ENCODE assay signal across 1 cellular context in the genomic region with DNA sequence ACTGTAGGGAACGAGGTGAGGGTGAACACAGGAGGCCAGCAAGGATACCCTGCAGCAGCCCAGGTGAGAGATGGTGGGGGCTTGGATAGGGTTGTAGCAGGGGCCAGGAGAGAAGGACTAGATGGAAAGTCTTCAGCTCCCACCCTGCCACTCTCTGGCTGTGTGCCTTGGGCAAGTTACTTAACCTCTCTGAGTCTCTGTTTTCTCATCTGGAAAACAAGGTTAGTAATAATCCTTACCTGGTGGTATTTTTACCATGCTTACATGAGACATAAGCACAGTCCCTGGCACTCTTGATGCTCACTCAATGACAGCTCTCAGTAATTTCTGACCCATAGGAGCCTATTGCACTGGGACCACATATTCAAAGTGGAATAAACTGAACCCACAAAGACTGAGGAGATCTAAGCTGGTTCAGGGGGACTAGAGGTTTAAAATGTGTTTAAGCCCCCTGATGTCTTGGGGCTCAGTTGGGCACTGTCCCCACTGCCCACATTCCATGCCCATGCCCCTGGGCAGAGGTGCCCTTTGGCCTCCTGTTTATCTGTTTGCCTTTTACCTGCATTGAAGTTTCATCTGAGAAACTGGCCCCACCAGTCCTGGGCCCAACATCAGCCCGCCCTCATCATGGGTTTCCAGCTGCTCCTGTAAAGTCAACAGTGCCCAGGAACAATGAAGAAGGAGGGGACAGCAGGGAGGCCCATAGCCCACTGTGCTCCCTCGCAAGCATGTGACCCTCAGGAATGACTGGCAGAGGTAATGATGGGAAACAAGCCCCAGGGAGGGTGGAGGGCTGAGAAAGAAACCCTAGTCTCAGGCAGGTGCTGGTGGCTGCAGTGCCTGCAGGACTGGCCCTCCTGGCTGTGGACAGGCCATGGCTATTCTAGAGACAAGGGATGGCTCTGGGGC.
TF ChIP-seq lines count a peak whose summit lies in the region.

No MANE protein-coding gene starts in this region.

TF ChIP-seq in Ishikawa, 13 proteins besides CTCF, POLR2A, EP300 and RAD21 (continued from another document):
- TF ChIP-seq, protein P1, sequence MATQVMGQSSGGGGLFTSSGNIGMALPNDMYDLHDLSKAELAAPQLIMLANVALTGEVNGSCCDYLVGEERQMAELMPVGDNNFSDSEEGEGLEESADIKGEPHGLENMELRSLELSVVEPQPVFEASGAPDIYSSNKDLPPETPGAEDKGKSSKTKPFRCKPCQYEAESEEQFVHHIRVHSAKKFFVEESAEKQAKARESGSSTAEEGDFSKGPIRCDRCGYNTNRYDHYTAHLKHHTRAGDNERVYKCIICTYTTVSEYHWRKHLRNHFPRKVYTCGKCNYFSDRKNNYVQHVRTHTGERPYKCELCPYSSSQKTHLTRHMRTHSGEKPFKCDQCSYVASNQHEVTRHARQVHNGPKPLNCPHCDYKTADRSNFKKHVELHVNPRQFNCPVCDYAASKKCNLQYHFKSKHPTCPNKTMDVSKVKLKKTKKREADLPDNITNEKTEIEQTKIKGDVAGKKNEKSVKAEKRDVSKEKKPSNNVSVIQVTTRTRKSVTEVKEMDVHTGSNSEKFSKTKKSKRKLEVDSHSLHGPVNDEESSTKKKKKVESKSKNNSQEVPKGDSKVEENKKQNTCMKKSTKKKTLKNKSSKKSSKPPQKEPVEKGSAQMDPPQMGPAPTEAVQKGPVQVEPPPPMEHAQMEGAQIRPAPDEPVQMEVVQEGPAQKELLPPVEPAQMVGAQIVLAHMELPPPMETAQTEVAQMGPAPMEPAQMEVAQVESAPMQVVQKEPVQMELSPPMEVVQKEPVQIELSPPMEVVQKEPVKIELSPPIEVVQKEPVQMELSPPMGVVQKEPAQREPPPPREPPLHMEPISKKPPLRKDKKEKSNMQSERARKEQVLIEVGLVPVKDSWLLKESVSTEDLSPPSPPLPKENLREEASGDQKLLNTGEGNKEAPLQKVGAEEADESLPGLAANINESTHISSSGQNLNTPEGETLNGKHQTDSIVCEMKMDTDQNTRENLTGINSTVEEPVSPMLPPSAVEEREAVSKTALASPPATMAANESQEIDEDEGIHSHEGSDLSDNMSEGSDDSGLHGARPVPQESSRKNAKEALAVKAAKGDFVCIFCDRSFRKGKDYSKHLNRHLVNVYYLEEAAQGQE (IDR thresholded peaks at IDR 0.05; ENCODE audit: low read depth): no peak
- peak; percentile 80 for TF ChIP-seq TCF12 (IDR thresholded peaks at IDR 0.05; ENCODE audit: low read depth)
- TF ChIP-seq NFIC (IDR thresholded peaks at IDR 0.05): peak; percentile 72; the same call in 1 of the 2 replicates
